ENCODE assay signal across 1 cellular context in the genomic region with DNA sequence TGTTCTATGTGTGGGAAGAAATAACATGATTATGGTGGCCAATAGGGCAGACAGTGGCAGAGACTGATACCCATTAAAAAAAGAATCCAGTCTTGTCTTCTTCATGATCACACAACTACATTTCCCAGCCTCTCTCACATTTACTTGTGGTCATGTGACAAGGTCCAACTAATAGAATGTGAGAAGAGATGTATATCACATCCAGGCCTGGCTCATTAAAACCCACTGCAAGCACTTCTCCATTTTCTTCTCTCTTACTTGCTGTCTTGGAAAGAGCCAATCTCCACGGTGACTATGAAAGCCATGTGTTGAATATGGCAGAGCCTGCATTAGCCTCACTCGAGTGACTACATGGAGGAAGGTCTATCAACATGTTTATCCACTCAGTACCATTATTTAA.
TF ChIP-seq lines count a peak whose summit lies in the region.

No MANE protein-coding gene starts in this region.

TF ChIP-seq in K562, 482 proteins besides CTCF, POLR2A, EP300 and RAD21 (continued from another document):
- TF ChIP-seq, protein P1, sequence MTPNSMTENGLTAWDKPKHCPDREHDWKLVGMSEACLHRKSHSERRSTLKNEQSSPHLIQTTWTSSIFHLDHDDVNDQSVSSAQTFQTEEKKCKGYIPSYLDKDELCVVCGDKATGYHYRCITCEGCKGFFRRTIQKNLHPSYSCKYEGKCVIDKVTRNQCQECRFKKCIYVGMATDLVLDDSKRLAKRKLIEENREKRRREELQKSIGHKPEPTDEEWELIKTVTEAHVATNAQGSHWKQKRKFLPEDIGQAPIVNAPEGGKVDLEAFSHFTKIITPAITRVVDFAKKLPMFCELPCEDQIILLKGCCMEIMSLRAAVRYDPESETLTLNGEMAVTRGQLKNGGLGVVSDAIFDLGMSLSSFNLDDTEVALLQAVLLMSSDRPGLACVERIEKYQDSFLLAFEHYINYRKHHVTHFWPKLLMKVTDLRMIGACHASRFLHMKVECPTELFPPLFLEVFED (CRISPR knock-in tag; conservative IDR thresholded peaks at IDR 0.05), result no peak
